ENCODE assay signal across 8 cellular contexts in the genomic region with DNA sequence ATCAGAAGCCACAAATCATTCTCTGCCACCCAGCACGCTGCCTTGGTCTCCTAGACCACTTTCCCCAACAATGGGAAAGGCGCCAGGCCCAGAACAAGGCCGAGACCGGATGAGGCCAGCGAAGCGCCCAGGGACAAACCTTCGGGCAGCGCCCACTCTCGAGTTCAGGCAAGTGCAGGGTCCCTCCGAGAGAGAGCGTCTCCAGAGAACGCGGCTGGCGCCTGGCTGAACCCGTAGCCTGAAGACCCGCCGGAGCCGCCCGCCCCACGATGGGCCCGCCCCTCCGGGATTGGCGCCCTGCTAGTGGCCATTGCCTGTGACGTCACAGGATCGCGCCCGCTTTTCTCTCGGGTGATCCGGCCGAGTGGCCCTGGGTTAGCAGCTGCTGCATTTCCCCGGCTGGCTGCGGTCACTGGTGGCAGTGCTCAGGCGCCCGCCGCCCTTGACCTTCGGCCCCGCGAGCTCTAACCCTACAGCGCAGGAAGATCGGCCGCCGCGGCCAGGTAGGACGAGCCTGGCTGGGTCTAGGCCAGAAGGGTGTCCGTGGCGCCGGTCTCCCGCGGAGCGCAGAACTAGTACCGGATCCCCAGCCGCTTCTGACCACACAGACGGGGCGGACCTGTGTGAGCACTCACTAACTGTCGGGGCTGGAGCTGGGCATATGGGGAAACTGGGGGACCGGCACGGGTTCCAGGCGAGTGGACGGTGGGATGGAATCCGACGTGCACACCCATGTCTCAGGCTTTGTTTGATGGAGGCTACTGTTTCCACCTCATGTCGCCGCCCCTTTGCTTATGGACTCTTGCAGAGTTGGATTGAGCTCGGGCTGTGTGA. TPM values are rescaled to one million over a fixed set of nuclear protein-coding genes. Genes with fewer than 3 reads are reported as not detected.
DNase-seq lines count a peak whose midpoint lies in the region; ATAC-seq and TF ChIP-seq lines count a peak whose summit lies in the region.

TSS of gene FAHD2A (plus strand) at position 339 of the 834 bp plus-strand sequence. CDS start 2,851 bp downstream, outside the sequence.

- TF ChIP-seq CTCF in GM13976 (IDR thresholded peaks at IDR 0.05; ENCODE audit: borderline replicate concordance, control extremely low read depth, extremely low read depth, insufficient read depth, missing control alignments) (no peak), cardiac muscle cell (IDR thresholded peaks at IDR 0.05; ENCODE audit: low read depth, low read length) (no peak), transverse colon (IDR thresholded peaks at IDR 0.05) (no peak)

- intact Hi-C loops in transverse colon (cut with DNase I; ENCODE audit: low total_unique reads), result no loop called here

- H2AFZ ChIP-seq in trophoblast cell (ENCODE audit: insufficient read depth, low read length, poor library complexity), result peak within 1 kb of the TSS; percentile 94

- H3K36me3 ChIP-seq in adipocyte (ENCODE audit: control insufficient read depth, insufficient read depth, low read length, severe bottlenecking) (no peaks in the 10 kb centered on the region), cardiac muscle cell (no peaks in the 10 kb centered on the region), trophoblast cell (ENCODE audit: control insufficient read depth in 1 of 2, insufficient read depth in 2 of 2, low read length in 2 of 2) (peaks cover 0 to 6% of the 10 kb centered on the region in 2 experiments), transverse colon (peaks cover 0 to 6% (median 0%) of the 10 kb centered on the region in 4 donors)

- peaks cover 2% of the 10 kb centered on the region for H3K79me1 ChIP-seq in trophoblast cell (ENCODE audit: low read length)

- H2BK12ac ChIP-seq in trophoblast cell (ENCODE audit: low read length), result no peak within 1 kb of the TSS

- H3K18ac ChIP-seq in trophoblast cell (ENCODE audit: low read length), result peak within 1 kb of the TSS; percentile 91

- peak within 1 kb of the TSS; percentile 91 for H3K4me2 ChIP-seq in trophoblast cell (ENCODE audit: low read length)

- H3K4me1 ChIP-seq in adipocyte (ENCODE audit: control insufficient read depth, insufficient read depth, low read length), result peaks cover 15% of the 10 kb centered on the region
- H3K4me1 ChIP-seq in cardiac muscle cell (ENCODE audit: low read depth), result peaks cover 5% of the 10 kb centered on the region
- peaks cover 3 to 10% of the 10 kb centered on the region in 2 experiments for H3K4me1 ChIP-seq in trophoblast cell (ENCODE audit: control insufficient read depth in 1 of 2, insufficient read depth in 2 of 2, low read length in 2 of 2)
- H3K4me1 ChIP-seq in transverse colon, result peaks cover 7 to 20% (median 13%) of the 10 kb centered on the region in 4 donors

- H3K27me3 ChIP-seq in adipocyte (replicated peaks; ENCODE audit: control insufficient read depth, insufficient read depth, low read length) (no peaks in the 10 kb centered on the region), cardiac muscle cell (no peaks in the 10 kb centered on the region), trophoblast cell (ENCODE audit: insufficient read depth, low read length) (no peaks in the 10 kb centered on the region), transverse colon (no peaks in the 10 kb centered on the region)

- peak within 1 kb of the TSS; percentile 98 for H4K8ac ChIP-seq in trophoblast cell (ENCODE audit: low read depth, low read length)

- peak within 1 kb of the TSS; percentile 26 for H2BK5ac ChIP-seq in trophoblast cell (ENCODE audit: low read depth, low read length, poor library complexity)

- peak within 1 kb of the TSS; percentile 97 for H3K9ac ChIP-seq in adipocyte (ENCODE audit: low read length)
- H3K9ac ChIP-seq in trophoblast cell (ENCODE audit: low read length), result peak within 1 kb of the TSS; percentile 88

- peak; percentile 93 for ATAC-seq in HG02852 (IDR thresholded peaks at IDR 0.05; ENCODE audit: unreplicated experiment)

- peak within 1 kb of the TSS; percentile 86 for H4K12ac ChIP-seq in trophoblast cell (ENCODE audit: low read depth, low read length)

- peak within 1 kb of the TSS; percentile 87 for H3K14ac ChIP-seq in trophoblast cell (ENCODE audit: low read length)

- H3K4ac ChIP-seq in trophoblast cell (ENCODE audit: low read depth, low read length), result peak within 1 kb of the TSS; percentile 0

- H3K23ac ChIP-seq in trophoblast cell (ENCODE audit: low read length), result no peak within 1 kb of the TSS

- WGBS in trophoblast cell (ENCODE audit: extremely low coverage, insufficient coverage, insufficient read length), result no CpG with 5 or more reads among the region's 64 CpGs
- 2% methylated on average over 30 of the region's 64 CpGs; no CpG with 5 or more reads in 1 of the 2 donors for WGBS in transverse colon (ENCODE audit: low coverage in 1 of 2), 2 donors

- H3K4me3 ChIP-seq in adipocyte (ENCODE audit: low read length), result peak within 1 kb of the TSS; percentile 85
- peak within 1 kb of the TSS; percentile 89 for H3K4me3 ChIP-seq in cardiac muscle cell
- peak within 1 kb of the TSS; percentile 97 for H3K4me3 ChIP-seq in trophoblast cell (ENCODE audit: low read depth, low read length)
- H3K4me3 ChIP-seq in transverse colon, result peak within 1 kb of the TSS; percentile 60 to 84 (median 75)

- TF ChIP-seq POLR2A in transverse colon (IDR thresholded peaks at IDR 0.05), result peak; percentile 89

- no peak for TF ChIP-seq EP300 in transverse colon (IDR thresholded peaks at IDR 0.05; ENCODE audit: low read depth)

- peak within 1 kb of the TSS; percentile 82 for H4K91ac ChIP-seq in trophoblast cell (ENCODE audit: low read depth, low read length)

- H2BK120ac ChIP-seq in trophoblast cell (ENCODE audit: insufficient read depth, low read length, poor library complexity), result peak within 1 kb of the TSS; percentile 57

- in situ Hi-C loops in GM13976 (cut with MboI; ENCODE audit: low sequenced_read_pairs, unreplicated experiment) (no loop called here), transverse colon (cut with MboI; ENCODE audit: low pct_ligation_motif_present in 1 of 4, low pct_unique_long_range_greater_than_20kb in 1 of 4, low sequenced_read_pairs in 3 of 4) (no loop called here)

- H2AK5ac ChIP-seq in trophoblast cell (ENCODE audit: low read length), result no peak within 1 kb of the TSS

- DNase-seq in GM13976 (ENCODE audit: low spot score), result peak; percentile 99
- DNase-seq in NCI-H1436 treated with DMSO at 0.1 percent for 48 hours (lab: John Stamatoyannopoulos, UW), result peak; percentile 31
- peak; percentile 89 for DNase-seq in T follicular helper cell (ENCODE audit: low read depth)
- peak; percentile 98 for DNase-seq in adipocyte (ENCODE audit: low read depth)
- peak; percentile 93 to 99 for DNase-seq in cardiac muscle cell (ENCODE audit: low read depth in 1 of 2, low spot score in 1 of 2)
- peak; percentile 89 to 92 for DNase-seq in trophoblast cell
- peak; percentile 98 for DNase-seq in transverse colon

- H3K79me2 ChIP-seq in trophoblast cell (ENCODE audit: control insufficient read depth, insufficient read depth, low read length, poor library complexity), result peaks cover 2% of the 10 kb centered on the region

- no peaks in the 10 kb centered on the region for H3K9me3 ChIP-seq in adipocyte (ENCODE audit: control insufficient read depth, low read length)
- no peaks in the 10 kb centered on the region for H3K9me3 ChIP-seq in cardiac muscle cell (ENCODE audit: low read depth)
- no peaks in the 10 kb centered on the region for H3K9me3 ChIP-seq in trophoblast cell (ENCODE audit: insufficient read depth, low read depth, low read length)
- no peaks in the 10 kb centered on the region for H3K9me3 ChIP-seq in transverse colon

- H3K27ac ChIP-seq in cardiac muscle cell, result peak within 1 kb of the TSS; percentile 85
- no peak within 1 kb of the TSS for H3K27ac ChIP-seq in trophoblast cell (ENCODE audit: low read depth, low read length)
- peak within 1 kb of the TSS; percentile 78 to 91 (median 90) for H3K27ac ChIP-seq in transverse colon

RNA-seq across cellular contexts. Expression of gene FAHD2A, which starts in this region (rescaled TPM):
- 57.7 and 64.9 TPM in 2 replicates for total RNA-seq in cardiac muscle cell
- 66.1 and 66.5 TPM in 2 replicates for polyA plus RNA-seq in cardiac muscle cell
- polyA plus RNA-seq in trophoblast cell (2013), result 9.6 and 10.0 TPM in 2 replicates
- total RNA-seq in transverse colon, result 100 to 1,000 TPM in 1 of 4 donors, 10 to 100 TPM in 3; 29.9 to 134 (median 42.7) TPM

Comparison
In these comparisons a context has a peak if more than half of its experiments do, and no peak if none do; other contexts are left out.
1. DNase-seq: peak in every context shown above with its lines; median percentile 99 in GM13976; 98 in adipocyte; 98 in transverse colon; 96 in cardiac muscle cell; 90 in trophoblast cell; 89 in T follicular helper cell; 31 in NCI-H1436 treated with DMSO at 0.1 percent for 48 hours.